ENCODE assay signal across 8 cellular contexts in genomic region chr2:227766361-227766883, GRCh38. TPM values are rescaled to one million over a fixed set of nuclear protein-coding genes. Genes with fewer than 3 reads are reported as not detected.
A peak's percentile ranks its signal among the peaks of the same experiment; 100 is the strongest.
DNase-seq lines count a peak whose midpoint lies in the region; ATAC-seq and TF ChIP-seq lines count a peak whose summit lies in the region.

No MANE protein-coding gene starts in this region.

- TF ChIP-seq CTCF in natural killer cell (IDR thresholded peaks at IDR 0.05) = peak; percentile 44

- H3K36me3 Mint-ChIP-seq in natural killer cell = no peaks in the 10 kb centered on the region

- intact Hi-C loops in natural killer cell (cut with micrococcal nuclease) = loop anchor here (2.0 to 10.0 kb wide), 2 partner anchors 402 to 636 kb away; no protein-coding TSS in a partner anchor

- peaks cover 0 to 9% of the 10 kb centered on the region in 2 donors for H3K4me1 Mint-ChIP-seq in natural killer cell

- H3K9me3 Mint-ChIP-seq in natural killer cell = no peaks in the 10 kb centered on the region

- no peak overlapping the region for H3K27ac Mint-ChIP-seq in natural killer cell

- ATAC-seq in GM19372 (IDR thresholded peaks at IDR 0.05; ENCODE audit: low read depth, unreplicated experiment) = peak; percentile 97
- ATAC-seq in HG03439 (IDR thresholded peaks at IDR 0.05; ENCODE audit: unreplicated experiment) = peak; percentile 99
- peak; percentile 89 for ATAC-seq in esophagus mucosa
- ATAC-seq in natural killer cell = peak; percentile 38 to 78 (median 65)

- H3K27me3 Mint-ChIP-seq in natural killer cell (ENCODE audit: low read depth in 2 of 2) = peaks cover 0 to 2% of the 10 kb centered on the region in 2 donors

- H3K4me3 Mint-ChIP-seq in natural killer cell = no peak overlapping the region

- DNase-seq in COR-L47 (lab: John Stamatoyannopoulos, UW) (peak; percentile 18), NOMO-1 treated with dmso at 0.1 percent for 144 hours (lab: John Stamatoyannopoulos, UW; ENCODE audit: unreplicated experiment) (peak; percentile 13), natural killer cell (peak; percentile 21)
- peak; percentile 64 for DNase-seq in activated CD8-positive, alpha-beta memory T cell treated with anti-CD3 and anti-CD28 coated beads, Interleukin-2, amount 50 U/mL, for 4 hours
- DNase-seq in stimulated activated naive CD4-positive, alpha-beta T cell (lab: John Stamatoyannopoulos, UW) = peak; percentile 13 to 46 (median 30)

RNA-seq across cellular contexts. Expression of gene SCYGR8, which starts 20.7 kb away (rescaled TPM):
- total RNA-seq in esophagus mucosa (not detected), natural killer cell (not detected)

RNA-seq across cellular contexts. Expression of gene SCYGR7, which starts 38.3 kb away (rescaled TPM):
- total RNA-seq in esophagus mucosa = not detected
- not detected for total RNA-seq in natural killer cell

RNA-seq across cellular contexts. Expression of gene SCYGR6, which starts 41.9 kb away (rescaled TPM):
- total RNA-seq in esophagus mucosa (not detected), natural killer cell (not detected)

RNA-seq across cellular contexts. Expression of gene CCL20, which starts 47.2 kb away (rescaled TPM):
- total RNA-seq in esophagus mucosa (2.8 TPM), natural killer cell (1 to 10 TPM in 1 of 3 donors, not detected in 2; 2.0 TPM)

RNA-seq across cellular contexts. Expression of gene SLC19A3, which starts 48.6 kb away (rescaled TPM):
- total RNA-seq in esophagus mucosa (1.5 TPM), natural killer cell (not detected)

Comparison
In these comparisons a context has a peak if more than half of its experiments do, and no peak if none do; other contexts are left out.
1. Peak in every context shown above with its lines: DNase-seq and ATAC-seq.
2. DNase-seq: peak in every context shown above with its lines; median percentile 64 in activated CD8-positive, alpha-beta memory T cell treated with anti-CD3 and anti-CD28 coated beads, Interleukin-2, amount 50 U/mL, for 4 hours; 30 in stimulated activated naive CD4-positive, alpha-beta T cell; 21 in natural killer cell; 18 in COR-L47; 13 in NOMO-1 treated with dmso at 0.1 percent for 144 hours.